Comparison of ENCODE assay signal across 27 cellular contexts in genomic region chr1:53708687-53709086, GRCh38. TPM values are rescaled to one million over a fixed set of nuclear protein-coding genes. Genes with fewer than 3 reads are reported as not detected.
"Had no signal": no experiment of that assay in that cellular context is flagged by ENCODE, and none has a peak within 500 bp of the region (broad histone marks: within the 10 kb centered on the region; RNA-seq: fewer than 3 reads in every experiment).

No MANE protein-coding gene starts in this region.

- DNase-seq: activated CD4-positive, alpha-beta T cell treated with anti-CD3 and anti-CD28 coated beads for 36 hours; activated CD4-positive, alpha-beta T cell treated with anti-CD3 and anti-CD28 coated beads, Interleukin-2, amount 10 ng/mL, durations not matched to agents 7 days and 5 days; activated CD4-positive, alpha-beta T cell treated with anti-CD3 and anti-CD28 coated beads, Interleukin-2, amount 50 U/mL, for 48 hours; activated CD8-positive, alpha-beta T cell treated with anti-CD3 and anti-CD28 coated beads, Interleukin-2, amount 10 ng/mL, durations not matched to agents 7 days and 5 days; activated gamma-delta T cell; activated naive CD4-positive, alpha-beta T cell treated with Interleukin-2 at 50 U/mL for 16 hours; activated naive CD8-positive, alpha-beta T cell treated with anti-CD3 and anti-CD28 coated beads, Interleukin-2, amount 10 ng/mL, durations not matched to agents 7 days and 5 days; activated T-cell treated with anti-CD3 and anti-CD28 coated beads, Interleukin-2, amount 50 U/mL, for 24 hours; body of pancreas; Karpas-422; KBM-7; NCI-H1105; NCI-H1417 treated with DMSO at 0.1 percent for 48 hours; NCI-H1694 treated with DMSO at 0.1 percent for 48 hours; NCI-H2029; NCI-H2171 treated with DMSO at 0.1 percent for 48 hours; NCI-H2227 treated with DMSO at 0.1 percent for 48 hours; NCI-H524 treated with DMSO at 0.1 percent for 48 hours; NCI-H774; PC-3; Peyer's patch; RPMI8226; SHP77 treated with DMSO at 0.1 percent for 48 hours; SK-N-SH had no signal

- H3K36me3 ChIP-seq: breast epithelium, Peyer's patch, SJSA1 had no signal

- H3K9ac ChIP-seq: SK-N-SH had no signal

- ATAC-seq: activated CD4-positive, alpha-beta T cell treated with anti-CD3 and anti-CD28 coated beads for 36 hours; activated CD8-positive, alpha-beta T cell treated with anti-CD3 and anti-CD28 coated beads, Interleukin-2, amount 10 ng/mL, durations not matched to agents 7 days and 5 days; body of pancreas; PC-3 had no signal

- H3K4me2 ChIP-seq: SK-N-SH had no signal

- H3K4me3 ChIP-seq: body of pancreas, breast epithelium, Peyer's patch, SJSA1 had no signal

- H3K9me3 ChIP-seq: body of pancreas, breast epithelium, Peyer's patch, SJSA1, SK-N-SH had no signal

- H3K27me3 ChIP-seq: body of pancreas, breast epithelium, Peyer's patch, SJSA1 had no signal

- H3K27ac ChIP-seq: body of pancreas, breast epithelium, Peyer's patch, SJSA1 had no signal

- H3K4me1 ChIP-seq: body of pancreas, breast epithelium, Peyer's patch, SJSA1 had no signal

RNA-seq across cellular contexts. Expression of gene GLIS1, which starts 30.3 kb away (rescaled TPM):
- total RNA-seq: activated CD4-positive, alpha-beta T cell treated with anti-CD3 and anti-CD28 coated beads for 36 hours; activated CD4-positive, alpha-beta T cell treated with anti-CD3 and anti-CD28 coated beads, Interleukin-2, amount 10 ng/mL, durations not matched to agents 7 days and 5 days; activated CD8-positive, alpha-beta T cell treated with anti-CD3 and anti-CD28 coated beads, Interleukin-2, amount 10 ng/mL, durations not matched to agents 7 days and 5 days; activated naive CD8-positive, alpha-beta T cell treated with anti-CD3 and anti-CD28 coated beads, Interleukin-2, amount 10 ng/mL, durations not matched to agents 7 days and 5 days; activated T-helper 2 cell treated with anti-CD3 and anti-CD28 coated beads, Interferon-gamma antibody, Interleukin-2, Interleukin-4, amounts not matched to agents 10 μg/mL and 5 μg/mL and 100 μg/mL, durations not matched to agents 14 hours and 24 hours and 36 hours had no signal
